Comparison of ENCODE assay signal across 29 cellular contexts in the genomic region with DNA sequence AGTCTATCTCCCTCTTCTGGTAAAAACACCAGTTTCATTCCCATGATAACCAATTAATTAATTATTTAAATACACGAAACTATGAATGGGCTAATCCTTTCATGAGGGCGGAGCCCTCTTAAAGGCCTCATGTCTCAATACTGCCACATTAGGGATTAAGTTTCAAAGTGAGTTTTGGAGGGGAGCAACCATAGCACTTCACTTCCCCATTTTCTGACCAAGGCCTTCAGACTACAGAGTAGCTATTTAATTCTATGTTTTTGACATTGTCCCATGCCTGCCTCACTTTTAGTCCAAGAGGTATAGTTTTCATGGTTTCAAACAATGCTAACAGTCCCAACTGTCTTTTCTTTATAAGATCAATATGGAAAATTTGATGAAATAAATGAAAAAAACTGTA.
"Had no signal": no experiment of that assay in that cellular context is flagged by ENCODE, and none has a peak within 500 bp of the region (broad histone marks: within the 10 kb centered on the region; RNA-seq: fewer than 3 reads in every experiment).

No MANE protein-coding gene starts in this region.

- H3K36me3 ChIP-seq: cardiac muscle cell, Peyer's patch, SJSA1 had no signal

- H3K27me3 ChIP-seq: cardiac muscle cell, Peyer's patch, SJSA1 had no signal

- H3K27ac ChIP-seq: cardiac muscle cell, Peyer's patch, RWPE1, SJSA1 had no signal

- ATAC-seq: activated CD8-positive, alpha-beta memory T cell treated with anti-CD3 and anti-CD28 coated beads, Interleukin-2, amount 10 ng/mL, durations not matched to agents 7 days and 5 days; activated naive CD4-positive, alpha-beta T cell treated with anti-CD3 and anti-CD28 coated beads, Interleukin-2, amount 50 U/mL, for 72 hours; SK-N-SH treated with all-trans-retinoic acid at 6 μM for 48 hours; T-cell had no signal

- DNase-seq: activated B cell treated with CpG ODN at 0.5 μM for 24 hours; activated CD4-positive, alpha-beta T cell treated with anti-CD3 and anti-CD28 coated beads for 1 hour; activated CD4-positive, alpha-beta T cell treated with anti-CD3 and anti-CD28 coated beads, Interleukin-2, amount 10 ng/mL, durations not matched to agents 24 days and 14 days; activated CD4-positive, alpha-beta T cell treated with anti-CD3 and anti-CD28 coated beads, Interleukin-2, amount 50 U/mL, for 48 hours; activated CD8-positive, alpha-beta memory T cell treated with anti-CD3 and anti-CD28 coated beads, Interleukin-2, amount 10 ng/mL, durations not matched to agents 7 days and 5 days; activated effector memory CD4-positive, alpha-beta T cell treated with Interleukin-2 at 50 U/mL for 16 hours; activated naive CD4-positive, alpha-beta T cell; activated T-cell treated with anti-CD3 and anti-CD28 coated beads, Interleukin-2, amount 50 U/mL, for 24 hours; amygdala; cerebellar nuclear complex; IMR-90; KG1; NCI-H1092; NCI-H1417; NCI-H1930; NCI-H2171 treated with DMSO at 0.1 percent for 48 hours; NCI-H226; NCI-H526; NCI-H774; NK-92 treated with Interleukin-12 subunit alpha and Interleukin-12 subunit beta, amount 100 ng/mL, for 24 hours; Peyer's patch; SHP77; T-cell; T-helper 2 cell had no signal

- H3K4me1 ChIP-seq: Peyer's patch, SJSA1 had no signal

- H3K4me3 ChIP-seq: cardiac muscle cell, Peyer's patch, SJSA1 had no signal

- H3K9me3 ChIP-seq: Peyer's patch, SJSA1 had no signal
